1 cellular context compared by ENCODE assay signal in the genomic region with DNA sequence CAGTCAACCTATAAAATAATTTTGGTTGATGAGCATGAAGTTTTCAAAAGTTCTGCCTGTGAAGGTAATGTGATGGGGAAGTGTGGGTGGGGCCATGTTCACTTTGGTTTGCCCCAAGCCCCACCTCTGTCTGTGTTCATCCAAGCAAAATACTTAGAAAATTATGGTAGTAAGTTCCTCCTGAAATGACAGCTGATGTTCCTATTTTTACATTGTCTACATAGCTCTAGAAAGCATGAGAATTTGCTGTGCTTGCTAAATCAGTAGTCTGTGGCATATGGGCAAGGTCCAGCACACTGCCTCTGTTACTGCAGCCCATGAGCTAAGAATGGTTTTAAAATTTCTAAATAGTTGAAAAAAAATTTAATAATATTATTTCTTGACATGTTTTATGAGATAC.
TF ChIP-seq lines count a peak whose summit lies in the region.

No MANE protein-coding gene starts in this region.

TF ChIP-seq in K562, 482 proteins besides CTCF, POLR2A, EP300 and RAD21 (continued from another document):
- TF ChIP-seq, protein P1, sequence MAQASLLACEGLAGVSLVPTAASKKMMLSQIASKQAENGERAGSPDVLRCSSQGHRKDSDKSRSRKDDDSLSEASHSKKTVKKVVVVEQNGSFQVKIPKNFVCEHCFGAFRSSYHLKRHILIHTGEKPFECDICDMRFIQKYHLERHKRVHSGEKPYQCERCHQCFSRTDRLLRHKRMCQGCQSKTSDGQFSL (CRISPR knock-in tag; IDR thresholded peaks at IDR 0.05) = no peak
- TF ChIP-seq, protein P1 (tag; IDR thresholded peaks at IDR 0.05) = no peak
- TF ChIP-seq MAFK (IDR thresholded peaks at IDR 0.05; ENCODE audit: low read length) (0 out of 2 replicates have a peak, but pooled peaks have one; percentile 33), ZNF316 (IDR thresholded peaks at IDR 0.05) (peak; percentile 35; the same call in 1 of the 2 replicates), RBM22 (IDR thresholded peaks at IDR 0.05; ENCODE audit: low read depth, low read length, poor library complexity, severe bottlenecking) (no peak)
